14 cellular contexts compared by ENCODE assay signal in genomic region chr10:112370424-112370819, GRCh38.
"Had no signal": no experiment of that assay in that cellular context is flagged by ENCODE, and none has a peak within 500 bp of the region (broad histone marks: within the 10 kb centered on the region; RNA-seq: fewer than 3 reads in every experiment).

No MANE protein-coding gene starts in this region.

- H3K4me3 ChIP-seq: left ventricle myocardium inferior, lung, psoas muscle, uterus had no signal

- DNase-seq: cerebellar nuclear complex; effector CD4-positive, alpha-beta T cell; immature natural killer cell; left ventricle myocardium inferior; mesendoderm; naive B cell; nephron progenitor cell; psoas muscle; stimulated activated CD4-positive, alpha-beta T cell treated with anti-CD3 and anti-CD28 coated beads, Interleukin-2, amount 100 ng/mL, for 24 hours; stimulated activated CD4-positive, alpha-beta T cell treated with anti-CD3 and anti-CD28 coated beads, Interleukin-4, amount 100 ng/mL, for 4 hours; stimulated activated naive CD4-positive, alpha-beta T cell treated with Interleukin-2 at 50 U/mL for 16 hours; uterus had no signal

- H3K4me1 ChIP-seq: psoas muscle, uterus had no signal

- H3K27ac ChIP-seq: left ventricle myocardium inferior, neutrophil, psoas muscle, uterus had no signal

- H3K27me3 ChIP-seq: neutrophil, uterus had no signal

- H3K36me3 ChIP-seq: left ventricle myocardium inferior, neutrophil, uterus had no signal

- H3K9me3 ChIP-seq: left ventricle myocardium inferior, neutrophil, psoas muscle, uterus had no signal
